ENCODE assay signal across 15 cellular contexts in the genomic region with DNA sequence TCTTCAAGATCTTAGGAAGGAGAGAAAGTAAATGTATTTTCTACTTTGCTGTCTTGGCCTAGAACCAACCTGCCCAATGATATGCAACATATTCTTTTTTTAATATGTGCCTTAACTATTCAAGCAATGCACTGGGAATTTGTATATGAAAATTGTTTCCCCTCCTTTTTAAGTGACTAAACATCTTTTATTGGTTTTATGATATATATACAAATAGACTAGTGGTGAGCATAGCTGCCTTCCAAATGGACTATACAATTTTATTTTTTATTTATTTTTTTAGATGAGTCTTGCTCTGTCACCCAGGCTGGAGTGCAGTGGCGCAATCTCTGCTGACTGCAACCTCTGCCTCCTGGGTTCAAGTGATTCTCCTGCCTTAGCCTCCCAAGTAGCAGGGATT. TPM values are rescaled to one million over a fixed set of nuclear protein-coding genes. Genes with fewer than 3 reads are reported as not detected.
DNase-seq lines count a peak whose midpoint lies in the region; TF ChIP-seq lines count a peak whose summit lies in the region.
"Had no signal": no experiment of that assay in that cellular context is flagged by ENCODE, and none has a peak within 500 bp of the region (broad histone marks: within the 10 kb centered on the region; RNA-seq: fewer than 3 reads in every experiment).

No MANE protein-coding gene starts in this region.

- peak overlapping the region; percentile 27 for H3K4ac ChIP-seq in trophoblast cell (ENCODE audit: low read depth, low read length)

- H2AFZ ChIP-seq in trophoblast cell (ENCODE audit: insufficient read depth, low read length, poor library complexity) = no peak overlapping the region

- TF ChIP-seq CTCF in HFFc6 (IDR thresholded peaks at IDR 0.05) = no peak
- no peak for TF ChIP-seq CTCF in RWPE1 (conservative IDR thresholded peaks at IDR 0.05; ENCODE audit: low read depth)

- no peak overlapping the region for H4K91ac ChIP-seq in trophoblast cell (ENCODE audit: low read depth, low read length)

- H2AK5ac ChIP-seq in trophoblast cell (ENCODE audit: low read length) = no peak overlapping the region

- no peak overlapping the region for H3K4me2 ChIP-seq in trophoblast cell (ENCODE audit: low read length)
- H3K4me2 ChIP-seq: BLaER1 had no signal

- no peak overlapping the region for H3K14ac ChIP-seq in trophoblast cell (ENCODE audit: low read length)

- H4K8ac ChIP-seq in trophoblast cell (ENCODE audit: low read depth, low read length) = no peak overlapping the region

- H3K9me3 Mint-ChIP-seq in HFFc6 = no peaks in the 10 kb centered on the region
- H3K9me3 Mint-ChIP-seq: CD4-positive, CD25-positive, alpha-beta regulatory T cell; IgD-negative memory B cell had no signal

- H3K4me1 Mint-ChIP-seq in HFFc6 (ENCODE audit: low read depth) = peaks cover 54% of the 10 kb centered on the region

- H3K23ac ChIP-seq in trophoblast cell (ENCODE audit: low read length) = no peak overlapping the region

- peaks cover 25% of the 10 kb centered on the region for H3K79me2 ChIP-seq in trophoblast cell (ENCODE audit: control insufficient read depth, insufficient read depth, low read length, poor library complexity)

- 0 out of 2 replicates have a peak overlapping the region, but pooled peaks have one; percentile 20 for H3K27ac ChIP-seq in RWPE1
- H3K27ac ChIP-seq in trophoblast cell (ENCODE audit: low read depth, low read length) = no peak overlapping the region
- H3K27ac ChIP-seq: BLaER1 had no signal

- peak overlapping the region; percentile 62; the same call in 1 of the 2 replicates for H3K27ac Mint-ChIP-seq in HFFc6
- H3K27ac Mint-ChIP-seq: CD4-positive, CD25-positive, alpha-beta regulatory T cell; IgD-negative memory B cell had no signal

- H3K4me3 Mint-ChIP-seq in HFFc6 = no peak overlapping the region
- H3K4me3 Mint-ChIP-seq: CD4-positive, CD25-positive, alpha-beta regulatory T cell; IgD-negative memory B cell had no signal

- WGBS in trophoblast cell (ENCODE audit: extremely low coverage, insufficient coverage, insufficient read length) = no CpG with 5 or more reads among the region's 1 CpG

- H2BK5ac ChIP-seq in trophoblast cell (ENCODE audit: low read depth, low read length, poor library complexity) = no peak overlapping the region

- no peak overlapping the region for H3K18ac ChIP-seq in trophoblast cell (ENCODE audit: low read length)

- H3K27me3 Mint-ChIP-seq in HFFc6 (ENCODE audit: insufficient read depth) = peaks cover 2% of the 10 kb centered on the region; the same call in 1 of the 2 replicates
- H3K27me3 Mint-ChIP-seq: CD4-positive, CD25-positive, alpha-beta regulatory T cell; IgD-negative memory B cell had no signal

- no peak overlapping the region for H3K9ac ChIP-seq in trophoblast cell (ENCODE audit: low read length)
- H3K9ac ChIP-seq: BLaER1 had no signal

- no peaks in the 10 kb centered on the region for H3K79me1 ChIP-seq in trophoblast cell (ENCODE audit: low read length)

- DNase-seq in EH (ENCODE audit: low read depth) (peak; percentile 63), HFFc6 (peak; percentile 24), RWPE1 (ENCODE audit: low spot score) (no peak), trophoblast cell (no peak), mesenteric fat pad (ENCODE audit: low spot score) (no peak), T-helper 1 cell (no peak), kidney tubule cell (ENCODE audit: low spot score) (no peak), OCI-M1 (lab: John Stamatoyannopoulos, UW) (no peak)
- DNase-seq: 8988T; AML-193; CD4-positive, CD25-positive, alpha-beta regulatory T cell; DMS79; GF-D8 had no signal

- H3K36me3 ChIP-seq in trophoblast cell (ENCODE audit: control insufficient read depth in 1 of 2, insufficient read depth in 2 of 2, low read length in 2 of 2) = peaks cover 4 to 7% of the 10 kb centered on the region in 2 experiments

- POLR2A ChIA-PET in RWPE1 (lab: Yijun Ruan, JAX; ENCODE audit: low non-redundant PET) = no interaction called here

- no peak overlapping the region for H4K12ac ChIP-seq in trophoblast cell (ENCODE audit: low read depth, low read length)

- H3K9me3 ChIP-seq in trophoblast cell (ENCODE audit: insufficient read depth, low read depth, low read length) = no peaks in the 10 kb centered on the region
- H3K9me3 ChIP-seq: BLaER1 had no signal

- peaks cover 6% of the 10 kb centered on the region for H3K36me3 Mint-ChIP-seq in HFFc6 (ENCODE audit: low read depth)
- H3K36me3 Mint-ChIP-seq: CD4-positive, CD25-positive, alpha-beta regulatory T cell had no signal

- no peak overlapping the region for H3K4me3 ChIP-seq in trophoblast cell (ENCODE audit: low read depth, low read length)
- H3K4me3 ChIP-seq: BLaER1 had no signal

- peaks cover 6 to 13% of the 10 kb centered on the region in 2 experiments for H3K4me1 ChIP-seq in trophoblast cell (ENCODE audit: control insufficient read depth in 1 of 2, insufficient read depth in 2 of 2, low read length in 2 of 2)

- H3K27me3 ChIP-seq in trophoblast cell (ENCODE audit: insufficient read depth, low read length) = no peaks in the 10 kb centered on the region
- H3K27me3 ChIP-seq: BLaER1 had no signal

- CTCF ChIA-PET in RWPE1 (lab: Yijun Ruan, JAX) = interaction anchor here (0.6 kb wide), 1 partner anchor 338 kb away, joined by 3 read pairs; no protein-coding TSS in a partner anchor

- no peak overlapping the region for H2BK12ac ChIP-seq in trophoblast cell (ENCODE audit: low read length)

- H2BK120ac ChIP-seq in trophoblast cell (ENCODE audit: insufficient read depth, low read length, poor library complexity) = no peak overlapping the region

RNA-seq across cellular contexts. Expression of a gene that starts 10.3 kb away (rescaled TPM):
- total RNA-seq in HFFc6 (2021; fragmentation: NEBNext Ultra II Directional; extraction: Animal tissue kit (Norgen Biotek cat#: 25700)) = 10 to 100 TPM; 16.7 to 23.5 (median 18.3) TPM
- polyA plus RNA-seq in trophoblast cell (2013) = 26.0 and 26.1 TPM in 2 replicates
- 28.6 TPM for total RNA-seq in mesenteric fat pad

Comparison
In these comparisons a context has a peak if more than half of its experiments do, and no peak if none do; other contexts are left out.
1. DNase-seq: peak in EH (single experiment) and HFFc6 (single experiment); none in RWPE1 (single experiment), trophoblast cell (0 of 2), mesenteric fat pad (single experiment), T-helper 1 cell (0 of 5), kidney tubule cell (single experiment) and OCI-M1 (single experiment).